ENCODE assay signal across 8 cellular contexts in genomic region chr17:63841350-63842172, GRCh38. TPM values are rescaled to one million over a fixed set of nuclear protein-coding genes. Genes with fewer than 3 reads are reported as not detected.
DNase-seq lines count a peak whose midpoint lies in the region; ATAC-seq and TF ChIP-seq lines count a peak whose summit lies in the region.

No MANE protein-coding gene starts in this region.

- no peak for ATAC-seq in HG02973 (IDR thresholded peaks at IDR 0.05; ENCODE audit: unreplicated experiment)

- peak; percentile 61 to 85 (median 67) for DNase-seq in adrenal gland
- DNase-seq in left ventricle myocardium inferior, result peak; percentile 79
- peak; percentile 59 to 71 for DNase-seq in trophoblast cell
- DNase-seq in HPDE6-E6E7 (ENCODE audit: extremely low spot score), result no peak
- DNase-seq in NCI-H2196 (lab: John Stamatoyannopoulos, UW; ENCODE audit: unreplicated experiment), result no peak

- peaks cover 40% of the 10 kb centered on the region for H4K20me1 ChIP-seq in Loucy (ENCODE audit: insufficient read depth, low read length, poor library complexity, severe bottlenecking)

- peak overlapping the region; percentile 33 for H3K23ac ChIP-seq in trophoblast cell (ENCODE audit: low read length)

- H3F3A ChIP-seq in Loucy (ENCODE audit: low read depth), result peaks cover 10% of the 10 kb centered on the region

- H2BK5ac ChIP-seq in trophoblast cell (ENCODE audit: low read depth, low read length, poor library complexity), result no peak overlapping the region

- H3K4me2 ChIP-seq in Loucy (ENCODE audit: low read depth, low read length, poor library complexity, severe bottlenecking) (peak overlapping the region; percentile 85), trophoblast cell (ENCODE audit: low read length) (peak overlapping the region; percentile 83)

- H3K79me1 ChIP-seq in trophoblast cell (ENCODE audit: low read length), result peaks cover 11% of the 10 kb centered on the region

- H3K9me3 ChIP-seq in ES-I3 (ENCODE audit: control insufficient read depth, insufficient read depth, low read length), result no peaks in the 10 kb centered on the region
- H3K9me3 ChIP-seq in Loucy (ENCODE audit: insufficient read depth, low read depth, low read length), result no peaks in the 10 kb centered on the region
- H3K9me3 ChIP-seq in adrenal gland (replicated peaks in 1 of 3), result no peaks in the 10 kb centered on the region
- no peaks in the 10 kb centered on the region for H3K9me3 ChIP-seq in left ventricle myocardium inferior (replicated peaks)
- peaks cover 4% of the 10 kb centered on the region for H3K9me3 ChIP-seq in trophoblast cell (ENCODE audit: insufficient read depth, low read depth, low read length)

- peak overlapping the region; percentile 77 for H3K14ac ChIP-seq in trophoblast cell (ENCODE audit: low read length)

- peak overlapping the region; percentile 70 for H4K91ac ChIP-seq in trophoblast cell (ENCODE audit: low read depth, low read length)

- H3K27ac ChIP-seq in adrenal gland, result peak overlapping the region; percentile 70 to 92 (median 90)
- H3K27ac ChIP-seq in left ventricle myocardium inferior (replicated peaks), result peak overlapping the region; percentile 98
- peak overlapping the region; percentile 81 for H3K27ac ChIP-seq in trophoblast cell (ENCODE audit: low read depth, low read length)

- peak overlapping the region; percentile 64 for H3K4ac ChIP-seq in trophoblast cell (ENCODE audit: low read depth, low read length)

- H2AK5ac ChIP-seq in trophoblast cell (ENCODE audit: low read length), result no peak overlapping the region

- H4K12ac ChIP-seq in trophoblast cell (ENCODE audit: low read depth, low read length), result peak overlapping the region; percentile 41

- peaks cover 20% of the 10 kb centered on the region for H3K4me1 ChIP-seq in ES-I3 (ENCODE audit: insufficient read depth, low read length)
- H3K4me1 ChIP-seq in Loucy (ENCODE audit: insufficient read depth, low read length, poor library complexity, severe bottlenecking), result peaks cover 46% of the 10 kb centered on the region
- peaks cover 51 to 54% of the 10 kb centered on the region in 2 donors for H3K4me1 ChIP-seq in adrenal gland (replicated peaks in 1 of 2)
- H3K4me1 ChIP-seq in left ventricle myocardium inferior, result peaks cover 70% of the 10 kb centered on the region
- H3K4me1 ChIP-seq in trophoblast cell (ENCODE audit: control insufficient read depth in 1 of 2, insufficient read depth in 2 of 2, low read length in 2 of 2), result peaks cover 25 to 29% of the 10 kb centered on the region in 2 experiments

- peak overlapping the region; percentile 77 for H3K18ac ChIP-seq in trophoblast cell (ENCODE audit: low read length)

- no peak overlapping the region for H2BK120ac ChIP-seq in trophoblast cell (ENCODE audit: insufficient read depth, low read length, poor library complexity)

- H4K8ac ChIP-seq in trophoblast cell (ENCODE audit: low read depth, low read length), result peak overlapping the region; percentile 43

- H3K4me3 ChIP-seq in Loucy (ENCODE audit: low read length, poor library complexity, severe bottlenecking), result peak overlapping the region; percentile 89
- H3K4me3 ChIP-seq in adrenal gland, result peak overlapping the region; percentile 40 to 79 (median 51)
- peak overlapping the region; percentile 97 for H3K4me3 ChIP-seq in left ventricle myocardium inferior
- peak overlapping the region; percentile 84 for H3K4me3 ChIP-seq in trophoblast cell (ENCODE audit: low read depth, low read length)

- H2AFZ ChIP-seq in Loucy (ENCODE audit: low read length) (peak overlapping the region; percentile 20; the same call in 1 of the 2 replicates), trophoblast cell (ENCODE audit: insufficient read depth, low read length, poor library complexity) (peak overlapping the region; percentile 66)

- H3K36me3 ChIP-seq in ES-I3 (ENCODE audit: insufficient read depth, low read length), result 0 out of 2 replicates have a peak, but pooled peaks cover 3% of the 10 kb centered on the region
- peaks cover 6% of the 10 kb centered on the region; the same call in 1 of the 2 replicates for H3K36me3 ChIP-seq in Loucy (ENCODE audit: insufficient read depth, low read length)
- H3K36me3 ChIP-seq in adrenal gland (replicated peaks in 1 of 2), result peaks cover 0 to 7% of the 10 kb centered on the region in 2 donors
- peaks cover 8% of the 10 kb centered on the region for H3K36me3 ChIP-seq in left ventricle myocardium inferior
- peaks cover 5 to 9% of the 10 kb centered on the region in 2 experiments for H3K36me3 ChIP-seq in trophoblast cell (ENCODE audit: control insufficient read depth in 1 of 2, insufficient read depth in 2 of 2, low read length in 2 of 2)

- H3K79me2 ChIP-seq in Loucy (ENCODE audit: insufficient read depth, low read length) (peaks cover 61% of the 10 kb centered on the region), trophoblast cell (ENCODE audit: control insufficient read depth, insufficient read depth, low read length, poor library complexity) (peaks cover 30% of the 10 kb centered on the region)

- H3K9me2 ChIP-seq in Loucy (replicated peaks; ENCODE audit: low read depth, low read length), result no peaks in the 10 kb centered on the region

- intact Hi-C loops in adrenal gland (cut with DNase I) (no loop called here), left ventricle myocardium inferior (cut with micrococcal nuclease) (no loop called here)

- H3K27me3 ChIP-seq in Loucy (ENCODE audit: insufficient read depth, low read length, poor library complexity, severe bottlenecking) (no peaks in the 10 kb centered on the region), adrenal gland (no peaks in the 10 kb centered on the region), left ventricle myocardium inferior (ENCODE audit: low read depth) (no peaks in the 10 kb centered on the region), trophoblast cell (ENCODE audit: insufficient read depth, low read length) (no peaks in the 10 kb centered on the region)

- WGBS in adrenal gland, 4 donors, result 1 to 3% (median 3%) methylated on average over 15 to 26 of the region's 26 CpGs
- WGBS in trophoblast cell (ENCODE audit: extremely low coverage, insufficient coverage, insufficient read length), result no CpG with 5 or more reads among the region's 26 CpGs

- TF ChIP-seq POLR2A in adrenal gland (IDR thresholded peaks at IDR 0.05), result peak in 1 of 2 donors; percentile 45

- H2BK12ac ChIP-seq in trophoblast cell (ENCODE audit: low read length), result no peak overlapping the region

- TF ChIP-seq CTCF in Loucy (conservative IDR thresholded peaks at IDR 0.05; ENCODE audit: low read length) (no peak), adrenal gland (IDR thresholded peaks at IDR 0.05) (no peak), left ventricle myocardium inferior (IDR thresholded peaks at IDR 0.05; ENCODE audit: borderline replicate concordance) (no peak)

- H3K9ac ChIP-seq in ES-I3 (ENCODE audit: low read depth, low read length), result peak overlapping the region; percentile 74
- peak overlapping the region; percentile 97 for H3K9ac ChIP-seq in Loucy (ENCODE audit: low read depth, low read length, poor library complexity, severe bottlenecking)
- H3K9ac ChIP-seq in trophoblast cell (ENCODE audit: low read length), result peak overlapping the region; percentile 72

RNA-seq across cellular contexts. Expression of gene SMARCD2, which starts 0.9 kb away (rescaled TPM):
- 100 to 1,000 TPM in 4 of 8 donors, 10 to 100 TPM in 4; 41.9 to 185 (median 99.0) TPM for total RNA-seq in adrenal gland
- polyA plus RNA-seq in adrenal gland, result 10 to 100 TPM; 43.1 to 53.7 (median 52.7) TPM
- total RNA-seq in left ventricle myocardium inferior, result 21.0 TPM
- polyA plus RNA-seq in trophoblast cell (2013), result 41.9 and 43.4 TPM in 2 replicates

RNA-seq across cellular contexts. Expression of gene FTSJ3, which starts 14.1 kb away (rescaled TPM):
- total RNA-seq in adrenal gland (10 to 100 TPM; 32.4 to 56.1 (median 43.2) TPM), left ventricle myocardium inferior (36.7 TPM)
- polyA plus RNA-seq in adrenal gland, result 10 to 100 TPM; 19.4 to 54.1 (median 44.9) TPM
- polyA plus RNA-seq in trophoblast cell (2013), result 31.9 and 33.0 TPM in 2 replicates

RNA-seq across cellular contexts. Expression of gene PSMC5, which starts 14.3 kb away (rescaled TPM):
- total RNA-seq in adrenal gland, result 100 to 1,000 TPM in 5 of 8 donors, 10 to 100 TPM in 3; 79.8 to 167 (median 127) TPM
- 100 to 1,000 TPM; 232 to 273 (median 247) TPM for polyA plus RNA-seq in adrenal gland
- 115 TPM for total RNA-seq in left ventricle myocardium inferior
- polyA plus RNA-seq in trophoblast cell (2013), result 115 and 118 TPM in 2 replicates

RNA-seq across cellular contexts. Expression of gene CSH2, which starts 31.9 kb away (rescaled TPM):
- total RNA-seq in adrenal gland, result not detected
- not detected for polyA plus RNA-seq in adrenal gland
- not detected for total RNA-seq in left ventricle myocardium inferior
- polyA plus RNA-seq in trophoblast cell (2013), result not detected in 2 replicates

RNA-seq across cellular contexts. Expression of gene GH2, which starts 40.2 kb away (rescaled TPM):
- total RNA-seq in adrenal gland (not detected), left ventricle myocardium inferior (not detected)
- polyA plus RNA-seq in adrenal gland, result not detected
- polyA plus RNA-seq in trophoblast cell (2013), result 0.18 TPM in 2 replicates

Comparison
In these comparisons a context has a peak if more than half of its experiments do, and no peak if none do; other contexts are left out.
1. DNase-seq: peak in adrenal gland (7 of 7), left ventricle myocardium inferior (single experiment) and trophoblast cell (2 of 2); none in HPDE6-E6E7 (single experiment) and NCI-H2196 (single experiment).
2. Peak in every context shown above with its lines, with median percentiles within 50 percentile points of each other: H3K9ac ChIP-seq, H3K4me3 ChIP-seq and H3K27ac ChIP-seq.